In genomic region chr7:901388-902154, GRCh38 we compare ENCODE assay signal across 8 cellular contexts. TPM values are rescaled to one million over a fixed set of nuclear protein-coding genes. Genes with fewer than 3 reads are reported as not detected.
DNase-seq lines count a peak whose midpoint lies in the region; ATAC-seq and TF ChIP-seq lines count a peak whose summit lies in the region.

No MANE protein-coding gene starts in this region.

- H3K4me3 Mint-ChIP-seq in glutamatergic neuron (ENCODE audit: unreplicated experiment) (no peak overlapping the region), chondrocyte (ENCODE audit: unreplicated experiment) (no peak overlapping the region)

- ATAC-seq in GM21723 (IDR thresholded peaks at IDR 0.05; ENCODE audit: unreplicated experiment) (peak; percentile 40), GM18861 (IDR thresholded peaks at IDR 0.05; ENCODE audit: unreplicated experiment) (no peak)

- H3K9me3 Mint-ChIP-seq in glutamatergic neuron (ENCODE audit: unreplicated experiment) (peaks cover 3% of the 10 kb centered on the region), chondrocyte (ENCODE audit: low read depth) (no peaks in the 10 kb centered on the region)

- no peaks in the 10 kb centered on the region; the same call in 1 of the 2 replicates for H3K9me3 ChIP-seq in BE2C

- H3K4me3 ChIP-seq in BE2C (ENCODE audit: low read depth, low read length) = no peak overlapping the region

- peaks cover 8% of the 10 kb centered on the region for H3K27me3 ChIP-seq in BE2C

- intact Hi-C loops in posterior vena cava (cut with DNase I) = no loop called here

- H3K36me3 Mint-ChIP-seq in glutamatergic neuron (ENCODE audit: unreplicated experiment) = no peaks in the 10 kb centered on the region
- H3K36me3 Mint-ChIP-seq in chondrocyte (ENCODE audit: low read depth) = peaks cover 2% of the 10 kb centered on the region

- H3K27ac Mint-ChIP-seq in glutamatergic neuron (ENCODE audit: unreplicated experiment) = no peak overlapping the region
- H3K27ac Mint-ChIP-seq in chondrocyte (ENCODE audit: unreplicated experiment) = no peak overlapping the region

- peaks cover 13% of the 10 kb centered on the region for H3K36me3 ChIP-seq in BE2C

- H3K4me1 ChIP-seq in BE2C = peaks cover 17% of the 10 kb centered on the region

- H3K4me1 Mint-ChIP-seq in glutamatergic neuron (ENCODE audit: low read depth, unreplicated experiment) (no peaks in the 10 kb centered on the region), chondrocyte (ENCODE audit: low read depth) (peaks cover 4% of the 10 kb centered on the region)

- TF ChIP-seq CTCF in BE2C (IDR thresholded peaks at IDR 0.05; ENCODE audit: low read depth, low read length) (no peak), glutamatergic neuron (IDR thresholded peaks at IDR 0.05; ENCODE audit: partially characterized antibody, unreplicated experiment) (no peak), chondrocyte (IDR thresholded peaks at IDR 0.05) (no peak)

- DNase-seq in BE2C (peak; percentile 98), NCI-H69 (lab: John Stamatoyannopoulos, UW) (peak; percentile 96), glutamatergic neuron (peak; percentile 75), posterior vena cava (ENCODE audit: low spot score) (peak; percentile 94), chondrocyte (ENCODE audit: low spot score) (no peak)
- peak; percentile 71 to 74 for DNase-seq in activated T-cell treated with anti-CD3 and anti-CD28 coated beads, Interleukin-2, amount 50 U/mL, for 48 hours

- H3K27me3 Mint-ChIP-seq in glutamatergic neuron (ENCODE audit: unreplicated experiment) (peaks cover 8% of the 10 kb centered on the region), chondrocyte (ENCODE audit: low read depth) (peaks cover 4% of the 10 kb centered on the region)

RNA-seq across cellular contexts. Expression of gene GET4, which starts 25.2 kb away (rescaled TPM):
- 190 TPM for polyA plus RNA-seq in BE2C (2012; ENCODE audit: insufficient read depth, insufficient read length, low read depth)
- 70.2 TPM for total RNA-seq in glutamatergic neuron (ENCODE audit: unreplicated experiment)
- total RNA-seq in posterior vena cava = 10 to 100 TPM; 13.2 to 16.3 TPM
- total RNA-seq in chondrocyte = 26.8 to 34.7 TPM (median 28.0 TPM) in 3 replicates

RNA-seq across cellular contexts. Expression of gene ADAP1, which starts 52.9 kb away (rescaled TPM):
- 37.8 TPM for polyA plus RNA-seq in BE2C (2012; ENCODE audit: insufficient read depth, insufficient read length, low read depth)
- 61.1 TPM for total RNA-seq in glutamatergic neuron (ENCODE audit: unreplicated experiment)
- total RNA-seq in posterior vena cava = 10 to 100 TPM; 16.3 to 17.8 TPM
- 3.9 to 7.0 TPM (median 6.7 TPM) in 3 replicates for total RNA-seq in chondrocyte
